9 cellular contexts compared by ENCODE assay signal in genomic region chr11:65432133-65432650, GRCh38. TPM values are rescaled to one million over a fixed set of nuclear protein-coding genes. Genes with fewer than 3 reads are reported as not detected.
A peak's percentile ranks its signal among the peaks of the same experiment; 100 is the strongest.
DNase-seq lines count a peak whose midpoint lies in the region; ATAC-seq and TF ChIP-seq lines count a peak whose summit lies in the region.
"Had no signal": no experiment of that assay in that cellular context is flagged by ENCODE, and none has a peak within 500 bp of the region (broad histone marks: within the 10 kb centered on the region; RNA-seq: fewer than 3 reads in every experiment).

No MANE protein-coding gene starts in this region.

- peaks cover 100% of the 10 kb centered on the region for H3K79me2 ChIP-seq in smooth muscle cell (ENCODE audit: low read depth)

- peak overlapping the region; percentile 81 for H3K4me3 ChIP-seq in fibroblast of the aortic adventitia (ENCODE audit: low read depth, low read length)
- H3K4me3 ChIP-seq in smooth muscle cell, result no peak overlapping the region

- ATAC-seq in activated T-helper 17 cell treated with anti-CD3 and anti-CD28 coated beads, Interleukin-2, amount 50 U/mL, for 72 hours (replicated peaks), result no peak
- no peak for ATAC-seq in HG02642 (IDR thresholded peaks at IDR 0.05; ENCODE audit: poor library complexity, unreplicated experiment)

- TF ChIP-seq POLR2A in erythroblast (IDR thresholded peaks at IDR 0.05; ENCODE audit: low read length), result no peak

- no peaks in the 10 kb centered on the region for H3K9me3 Mint-ChIP-seq in IgD-negative memory B cell
- H3K9me3 Mint-ChIP-seq in activated T-helper 17 cell treated with anti-CD3 and anti-CD28 coated beads, Interleukin-2, amount 50 U/mL, for 72 hours, result no peaks in the 10 kb centered on the region

- peaks cover 80% of the 10 kb centered on the region for H3F3A ChIP-seq in smooth muscle cell (ENCODE audit: low read depth)

- H2AFZ ChIP-seq in smooth muscle cell (ENCODE audit: low read depth), result no peak overlapping the region

- WGBS in smooth muscle cell (ENCODE audit: low lambda C conversion rate), result 92% methylated on average over 2 of the region's 2 CpGs

- peaks cover 3% of the 10 kb centered on the region for H3K36me3 Mint-ChIP-seq in IgD-negative memory B cell
- H3K36me3 Mint-ChIP-seq in activated T-helper 17 cell treated with anti-CD3 and anti-CD28 coated beads, Interleukin-2, amount 50 U/mL, for 72 hours (ENCODE audit: low read depth), result peaks cover 100% of the 10 kb centered on the region

- no peaks in the 10 kb centered on the region for H3K36me3 ChIP-seq in smooth muscle cell (ENCODE audit: low read depth)

- TF ChIP-seq CTCF in fibroblast of the aortic adventitia (IDR thresholded peaks at IDR 0.05; ENCODE audit: insufficient read depth, low read length), result no peak
- no peak for TF ChIP-seq CTCF in smooth muscle cell (IDR thresholded peaks at IDR 0.05; ENCODE audit: borderline replicate concordance, insufficient read depth, poor library complexity, severe bottlenecking)

- H4K20me1 ChIP-seq in smooth muscle cell (ENCODE audit: low read depth), result peaks cover 99% of the 10 kb centered on the region

- H3K27me3 Mint-ChIP-seq in IgD-negative memory B cell, result peaks cover 3% of the 10 kb centered on the region
- no peaks in the 10 kb centered on the region for H3K27me3 Mint-ChIP-seq in activated T-helper 17 cell treated with anti-CD3 and anti-CD28 coated beads, Interleukin-2, amount 50 U/mL, for 72 hours

- peak overlapping the region in 3 of 4 donors; percentile 49 to 91 (median 66) for H3K4me3 Mint-ChIP-seq in IgD-negative memory B cell
- H3K4me3 Mint-ChIP-seq in activated T-helper 17 cell treated with anti-CD3 and anti-CD28 coated beads, Interleukin-2, amount 50 U/mL, for 72 hours, result peak overlapping the region; percentile 99

- H3K4me2 ChIP-seq in smooth muscle cell, result peak overlapping the region; percentile 99

- no peaks in the 10 kb centered on the region for H3K9me3 ChIP-seq in smooth muscle cell (replicated peaks; ENCODE audit: low read depth)

- DNase-seq in fibroblast of the aortic adventitia (ENCODE audit: low read depth) (peak; percentile 61), smooth muscle cell (lab: John Stamatoyannopoulos, UW; ENCODE audit: unreplicated experiment) (no peak), erythroblast (lab: John Stamatoyannopoulos, UW) (no peak), islet precursor cell (no peak)
- DNase-seq: occipital lobe, T-helper 9 cell had no signal

- peaks cover 3% of the 10 kb centered on the region for H3K4me1 ChIP-seq in smooth muscle cell (ENCODE audit: low read depth)

- peak overlapping the region; percentile 100 for H3K27ac ChIP-seq in smooth muscle cell (ENCODE audit: low read depth)

- H3K9ac ChIP-seq in smooth muscle cell (ENCODE audit: low read depth), result no peak overlapping the region

- H3K27ac Mint-ChIP-seq in IgD-negative memory B cell, result peak overlapping the region in 2 of 3 donors; percentile 86 to 94
- H3K27ac Mint-ChIP-seq in activated T-helper 17 cell treated with anti-CD3 and anti-CD28 coated beads, Interleukin-2, amount 50 U/mL, for 72 hours, result peak overlapping the region; percentile 100

- H3K4me1 Mint-ChIP-seq in IgD-negative memory B cell, result peaks cover 50 to 65% (median 54%) of the 10 kb centered on the region in 3 donors
- peaks cover 73% of the 10 kb centered on the region for H3K4me1 Mint-ChIP-seq in activated T-helper 17 cell treated with anti-CD3 and anti-CD28 coated beads, Interleukin-2, amount 50 U/mL, for 72 hours

- H3K27me3 ChIP-seq in smooth muscle cell (ENCODE audit: low read depth), result no peaks in the 10 kb centered on the region

RNA-seq across cellular contexts. Expression of gene NEAT1, which starts 9.6 kb away (rescaled TPM):
- polyA plus RNA-seq in IgD-negative memory B cell (1.2 TPM), smooth muscle cell (14.9 and 84.6 TPM in 2 replicates)
- 1,000 to 10,000 TPM in 1 of 2 donors, 100 to 1,000 TPM in 1; 823 to 2,912 TPM for total RNA-seq in activated T-helper 17 cell treated with anti-CD3 and anti-CD28 coated beads, Interleukin-2, amount 50 U/mL, for 72 hours
- total RNA-seq in fibroblast of the aortic adventitia (ENCODE audit: low replicate concordance) (527 and 883 TPM in 2 replicates), smooth muscle cell (142 and 155 TPM in 2 replicates)

RNA-seq across cellular contexts. Expression of gene FRMD8, which starts 45.8 kb away (rescaled TPM):
- polyA plus RNA-seq in IgD-negative memory B cell (54.2 TPM), smooth muscle cell (37.8 and 40.8 TPM in 2 replicates)
- total RNA-seq in activated T-helper 17 cell treated with anti-CD3 and anti-CD28 coated beads, Interleukin-2, amount 50 U/mL, for 72 hours, result 10 to 100 TPM; 49.6 to 52.1 TPM
- total RNA-seq in fibroblast of the aortic adventitia (ENCODE audit: low replicate concordance) (42.7 and 172 TPM in 2 replicates), smooth muscle cell (16.7 and 19.1 TPM in 2 replicates)

RNA-seq across cellular contexts. Expression of gene SLC25A45, which starts 49.7 kb away (rescaled TPM):
- polyA plus RNA-seq in IgD-negative memory B cell (17.8 TPM), smooth muscle cell (3.4 and 7.7 TPM in 2 replicates)
- total RNA-seq in activated T-helper 17 cell treated with anti-CD3 and anti-CD28 coated beads, Interleukin-2, amount 50 U/mL, for 72 hours, result 10 to 100 TPM; 18.0 to 20.1 TPM
- total RNA-seq in fibroblast of the aortic adventitia (ENCODE audit: low replicate concordance) (0.41 and 5.8 TPM in 2 replicates), smooth muscle cell (0.81 and 2.2 TPM in 2 replicates)
